8 cellular contexts compared by ENCODE assay signal in the genomic region with DNA sequence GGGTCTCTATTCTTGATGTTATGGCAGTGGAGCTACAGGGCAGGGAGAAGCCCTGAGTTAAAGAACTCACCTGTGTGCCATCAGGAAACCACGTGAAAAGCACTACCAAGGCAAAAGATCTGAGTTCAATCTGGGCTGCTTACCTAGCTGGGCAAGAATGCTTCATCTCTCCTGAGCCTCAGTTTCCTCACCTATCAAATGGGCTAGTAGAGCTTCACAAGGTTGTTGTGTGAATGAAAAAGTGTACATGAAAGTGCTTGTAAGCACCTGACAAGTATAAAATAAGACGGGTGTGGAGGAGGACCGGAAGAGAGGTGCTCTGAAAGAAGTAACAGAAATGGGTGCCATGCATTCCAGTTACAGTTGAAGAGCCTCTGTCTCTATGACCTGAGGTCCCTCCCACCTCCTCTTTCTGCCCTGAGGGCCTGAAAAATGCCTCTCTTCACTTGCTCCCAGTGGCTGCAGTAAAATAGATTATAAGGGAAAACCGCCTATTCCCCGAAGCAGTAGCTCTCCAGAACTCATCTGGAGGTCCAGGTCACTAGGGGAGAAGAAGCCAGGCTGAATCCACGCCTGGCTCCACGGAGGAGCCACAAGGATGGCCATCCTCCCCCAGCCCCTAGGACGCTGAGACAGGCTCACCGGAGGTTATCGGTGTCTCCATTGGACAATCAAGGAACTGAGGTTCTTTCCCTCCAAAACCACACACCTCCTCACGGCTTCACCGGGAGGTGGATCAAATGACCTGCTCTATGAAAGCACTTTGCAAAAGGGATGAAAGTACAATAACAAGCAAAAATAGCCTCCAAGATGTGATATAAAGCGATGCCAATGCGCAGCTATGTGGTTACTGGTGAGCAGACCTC. TPM values are rescaled to one million over a fixed set of nuclear protein-coding genes. Genes with fewer than 3 reads are reported as not detected.
DNase-seq lines count a peak whose midpoint lies in the region; ATAC-seq, FAIRE-seq and TF ChIP-seq lines count a peak whose summit lies in the region.

No MANE protein-coding gene starts in this region.

- peak overlapping the region; percentile 93 to 97 for H3K4me2 ChIP-seq in H1 (ENCODE audit: insufficient read depth in 1 of 2, low read depth in 2 of 2, low read length in 2 of 2)

- POLR2A ChIA-PET in H1 (lab: Charles Lee; ENCODE audit: partially characterized antibody) = interaction anchor here (0.9 to 1.5 kb wide), 4 partner anchors 10 to 198 kb away, joined by 3 to 5 read pairs (median 4); no protein-coding TSS in a partner anchor

- peak overlapping the region in 2 of 4 experiments; percentile 38 to 58; a peak in 2 of 7 replicates for H3K9ac ChIP-seq in H1 (replicated peaks in 1 of 4; ENCODE audit: extremely low read depth in 1 of 4, low read depth in 3 of 4, low read length in 3 of 4)

- H2BK120ac ChIP-seq in H1 (replicated peaks; ENCODE audit: low read depth, low read length) = no peak overlapping the region

- no peak overlapping the region for H3K14ac ChIP-seq in H1 (ENCODE audit: insufficient read length)

- no peaks in the 10 kb centered on the region for H3K79me1 ChIP-seq in H1 (ENCODE audit: low read depth, low read length)

- DNase-seq in ELF-1 (ENCODE audit: low read depth, low spot score) (peak; percentile 52), NCI-H526 (lab: John Stamatoyannopoulos, UW) (peak; percentile 60 to 82), H1 (ENCODE audit: low read depth in 1 of 2, low spot score in 2 of 2) (peak in 1 of 2 experiments; percentile 57), ovary (no peak), KG1 (lab: John Stamatoyannopoulos, UW) (no peak), mucosa of gallbladder (ENCODE audit: low spot score) (no peak)

- H3K27ac ChIP-seq in H1 (ENCODE audit: low read depth, low read length) = no peak overlapping the region
- H3K27ac ChIP-seq in ovary = peak overlapping the region in 1 of 2 donors; percentile 87

- H3K36me3 ChIP-seq in H1 (ENCODE audit: control insufficient read depth in 2 of 4, insufficient read depth in 4 of 4, low read length in 3 of 4) = no peaks in the 10 kb centered on the region
- no peaks in the 10 kb centered on the region for H3K36me3 ChIP-seq in ovary

- CTCF ChIA-PET in H1 (lab: Charles Lee; ENCODE audit: partially characterized antibody) = interaction anchor here (0.6 to 3.2 kb wide), 7 partner anchors 10 to 53 kb away, joined by 3 to 14 read pairs (median 3); no protein-coding TSS in a partner anchor

- no peak overlapping the region for H2BK20ac ChIP-seq in H1 (ENCODE audit: low read length)

- TF ChIP-seq EP300 in H1 (IDR thresholded peaks at IDR 0.05; ENCODE audit: borderline replicate concordance in 1 of 2, low read depth in 2 of 2, low read length in 2 of 2) = no peak
- TF ChIP-seq EP300 in ovary (IDR thresholded peaks at IDR 0.05) = no peak

- TF ChIP-seq POLR2A in H1 (IDR thresholded peaks at IDR 0.05; ENCODE audit: control extremely low read depth in 1 of 2, low read depth in 2 of 2, low read length in 2 of 2) (0 out of 3 replicates have a peak, but pooled peaks of 1 of the 2 experiments have one; percentile 15), ovary (IDR thresholded peaks at IDR 0.05) (no peak)

- H2AFZ ChIP-seq in H1 (ENCODE audit: low read length) = peak overlapping the region; percentile 70

- H2BK15ac ChIP-seq in H1 (ENCODE audit: low read length) = 0 out of 2 replicates have a peak overlapping the region, but pooled peaks have one; percentile 65

- H3K4me3 ChIP-seq in H1 (ENCODE audit: extremely low read depth in 1 of 4, insufficient read depth in 2 of 4, low read depth in 3 of 4, low read length in 4 of 4) (peak overlapping the region; percentile 61 to 73 (median 70)), ovary (peak overlapping the region; percentile 92)

- no peak overlapping the region for H2BK5ac ChIP-seq in H1 (ENCODE audit: low read depth, low read length)

- no peak overlapping the region for H4K8ac ChIP-seq in H1 (ENCODE audit: extremely low read depth, insufficient read depth, low read length)

- peaks cover 0 to 14% (median 10%) of the 10 kb centered on the region in 4 experiments; a peak in 5 of 7 replicates for H3K27me3 ChIP-seq in H1 (replicated peaks in 1 of 4; ENCODE audit: control insufficient read depth in 3 of 4, extremely low read depth in 1 of 4, insufficient read depth in 3 of 4, low read length in 3 of 4)
- H3K27me3 ChIP-seq in ovary = no peaks in the 10 kb centered on the region

- H3K56ac ChIP-seq in H1 (replicated peaks; ENCODE audit: insufficient read length, low read depth, low read length) = no peak overlapping the region

- intact Hi-C loops in ovary (cut with DNase I) = loop anchor here in 2 of 4 donors (5.0 to 10.0 kb wide), 2 partner anchors 43 to 51 kb away; no protein-coding TSS in a partner anchor

- H3K23me2 ChIP-seq in H1 (ENCODE audit: low read depth, low read length) = peaks cover 15% of the 10 kb centered on the region

- FAIRE-seq in H1 (lab: Jason Lieb, UNC) = no peak

- H2BK12ac ChIP-seq in H1 (ENCODE audit: low read depth, low read length) = no peak overlapping the region

- peaks cover 0 to 8% of the 10 kb centered on the region in 2 experiments for H4K20me1 ChIP-seq in H1 (replicated peaks in 1 of 2; ENCODE audit: control insufficient read depth in 1 of 2, insufficient read depth in 2 of 2, low read length in 2 of 2)

- no peaks in the 10 kb centered on the region; a peak in 1 of 4 replicates for H3K9me3 ChIP-seq in H1 (ENCODE audit: insufficient read depth in 2 of 2, low read depth in 1 of 2, low read length in 1 of 2)
- no peaks in the 10 kb centered on the region for H3K9me3 ChIP-seq in ovary

- TF ChIP-seq CTCF in H1 (IDR thresholded peaks at IDR 0.05; ENCODE audit: control extremely low read depth in 1 of 3, insufficient read depth in 1 of 3, low read depth in 1 of 3, low read length in 3 of 3) = no peak
- TF ChIP-seq CTCF in ovary (IDR thresholded peaks at IDR 0.05) = no peak

- 0 out of 2 replicates have a peak overlapping the region, but pooled peaks have one; percentile 28 for H3K18ac ChIP-seq in H1 (ENCODE audit: extremely low read depth, low read length)

- TF ChIP-seq RAD21 in H1 (IDR thresholded peaks at IDR 0.05 in 1 of 2, conservative IDR thresholded peaks at IDR 0.05 in 1 of 2; ENCODE audit: low read depth in 2 of 2, low read length in 2 of 2) = no peak

- H4K5ac ChIP-seq in H1 (ENCODE audit: insufficient read length, low read depth, low read length) = no peak overlapping the region

- 34% methylated on average over 14 of the region's 14 CpGs; no CpG with 5 or more reads in 1 of the 2 experiments for WGBS in H1 (ENCODE audit: extremely low coverage in 1 of 2, insufficient coverage in 1 of 2, insufficient read length in 1 of 2, insufficient replicate concordance in 2 of 2, low coverage in 1 of 2, low lambda C conversion rate in 2 of 2, missing lambda C conversion rate in 1 of 2), 2 experiments
- WGBS in ovary, 3 donors = 20 to 29% (median 24%) methylated on average over 14 of the region's 14 CpGs

- H3K23ac ChIP-seq in H1 (ENCODE audit: insufficient read length) = no peak overlapping the region

- no peak overlapping the region for H3K4ac ChIP-seq in H1 (replicated peaks; ENCODE audit: insufficient read length, low read depth, low read length)

- H3K79me2 ChIP-seq in H1 (ENCODE audit: control insufficient read depth in 1 of 2, insufficient read depth in 2 of 2, low read length in 2 of 2) = peaks cover 0 to 4% of the 10 kb centered on the region in 2 experiments; a peak in 1 of 4 replicates

- H2AK5ac ChIP-seq in H1 (ENCODE audit: low read depth, low read length) = no peak overlapping the region

- no peak overlapping the region for H4K91ac ChIP-seq in H1 (replicated peaks; ENCODE audit: insufficient read length, low read length)

- peaks cover 3 to 10% (median 6%) of the 10 kb centered on the region in 4 experiments; a peak in 5 of 7 replicates for H3K4me1 ChIP-seq in H1 (replicated peaks in 1 of 4; ENCODE audit: control insufficient read depth in 3 of 4, insufficient read depth in 4 of 4, low read length in 3 of 4)
- peaks cover 6% of the 10 kb centered on the region for H3K4me1 ChIP-seq in ovary (ENCODE audit: insufficient read depth)

- ATAC-seq in HG03432 (IDR thresholded peaks at IDR 0.05; ENCODE audit: unreplicated experiment) (no peak), GM21825 (IDR thresholded peaks at IDR 0.05; ENCODE audit: unreplicated experiment) (no peak)

TF ChIP-seq in H1, 55 proteins besides CTCF, POLR2A, EP300 and RAD21:
- TF ChIP-seq, protein P1, sequence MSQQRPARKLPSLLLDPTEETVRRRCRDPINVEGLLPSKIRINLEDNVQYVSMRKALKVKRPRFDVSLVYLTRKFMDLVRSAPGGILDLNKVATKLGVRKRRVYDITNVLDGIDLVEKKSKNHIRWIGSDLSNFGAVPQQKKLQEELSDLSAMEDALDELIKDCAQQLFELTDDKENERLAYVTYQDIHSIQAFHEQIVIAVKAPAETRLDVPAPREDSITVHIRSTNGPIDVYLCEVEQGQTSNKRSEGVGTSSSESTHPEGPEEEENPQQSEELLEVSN (IDR thresholded peaks at IDR 0.05) = peak; percentile 84
- no peak for TF ChIP-seq PHF8 (conservative IDR thresholded peaks at IDR 0.05; ENCODE audit: low read depth, low read length)

RNA-seq across cellular contexts. Expression of gene GPR161, which starts 1.4 kb away (rescaled TPM):
- 16.8 and 17.3 TPM in 2 replicates for total RNA-seq in H1 (2021; fragmentation: NEBNext Ultra II Directional; extraction: Animal tissue kit (Norgen Biotek cat#: 25700))
- polyA plus RNA-seq in H1 (2011; rRNA removed) (13.7 and 17.6 TPM in 2 replicates), ovary (10 to 100 TPM in 1 of 2 donors, 1 to 10 TPM in 1; 8.2 to 13.6 TPM)
- polyA plus RNA-seq in H1 (2011; cell fraction: cytosol; rRNA removed) = 10.7 TPM
- 27.0 TPM for polyA plus RNA-seq in H1 (2011; cell fraction: nucleus; rRNA removed)
- polyA plus RNA-seq in H1 (2012, experiment 1 of 2) = 10.6 to 12.4 TPM (median 11.7 TPM) in 4 replicates
- 6.1 TPM for polyA plus RNA-seq in H1 (2012, experiment 2 of 2)
- 8.6 TPM for polyA plus RNA-seq in H1 (2013, experiment 1 of 2)
- polyA plus RNA-seq in H1 (2013, experiment 2 of 2) = 8.9 TPM
- polyA minus RNA-seq in H1 (2011; rRNA and poly(A)+ RNA removed) = 50.2 and 61.7 TPM in 2 replicates
- 11.3 TPM for polyA minus RNA-seq in H1 (2011; cell fraction: cytosol; rRNA and poly(A)+ RNA removed)
- polyA minus RNA-seq in H1 (2011; cell fraction: nucleus; rRNA and poly(A)+ RNA removed) = 25.8 TPM
- total RNA-seq in ovary (10 to 100 TPM in 6 of 7 donors, 1 to 10 TPM in 1; 7.4 to 23.4 (median 19.1) TPM), mucosa of gallbladder (13.9 TPM)

RNA-seq across cellular contexts. Expression of gene TIPRL, which starts 43.4 kb away (rescaled TPM):
- total RNA-seq in H1 (2021; fragmentation: NEBNext Ultra II Directional; extraction: Animal tissue kit (Norgen Biotek cat#: 25700)) = 23.8 and 27.4 TPM in 2 replicates
- polyA plus RNA-seq in H1 (2011; rRNA removed) = 4.8 and 8.1 TPM in 2 replicates
- 11.4 TPM for polyA plus RNA-seq in H1 (2011; cell fraction: cytosol; rRNA removed)
- polyA plus RNA-seq in H1 (2011; cell fraction: nucleus; rRNA removed) = 1.7 TPM
- polyA plus RNA-seq in H1 (2012, experiment 1 of 2) = 12.2 to 24.4 TPM (median 15.1 TPM) in 4 replicates
- 3.8 TPM for polyA plus RNA-seq in H1 (2012, experiment 2 of 2)
- polyA plus RNA-seq in H1 (2013, experiment 1 of 2) = 15.4 TPM
- polyA plus RNA-seq in H1 (2013, experiment 2 of 2) = 15.3 TPM
- 6.2 and 8.7 TPM in 2 replicates for polyA minus RNA-seq in H1 (2011; rRNA and poly(A)+ RNA removed)
- polyA minus RNA-seq in H1 (2011; cell fraction: cytosol; rRNA and poly(A)+ RNA removed) = 7.8 TPM
- 4.8 TPM for polyA minus RNA-seq in H1 (2011; cell fraction: nucleus; rRNA and poly(A)+ RNA removed)
- 10 to 100 TPM; 13.9 to 35.2 (median 25.6) TPM for total RNA-seq in ovary
- polyA plus RNA-seq in ovary = 10 to 100 TPM; 15.0 to 31.6 TPM
- total RNA-seq in mucosa of gallbladder = 30.3 TPM

Comparison
In these comparisons a context has a peak if more than half of its experiments do, and no peak if none do; other contexts are left out.
1. DNase-seq: peak in ELF-1 (single experiment) and NCI-H526 (2 of 2); none in ovary (0 of 5), KG1 (single experiment) and mucosa of gallbladder (single experiment).